In the genomic region with DNA sequence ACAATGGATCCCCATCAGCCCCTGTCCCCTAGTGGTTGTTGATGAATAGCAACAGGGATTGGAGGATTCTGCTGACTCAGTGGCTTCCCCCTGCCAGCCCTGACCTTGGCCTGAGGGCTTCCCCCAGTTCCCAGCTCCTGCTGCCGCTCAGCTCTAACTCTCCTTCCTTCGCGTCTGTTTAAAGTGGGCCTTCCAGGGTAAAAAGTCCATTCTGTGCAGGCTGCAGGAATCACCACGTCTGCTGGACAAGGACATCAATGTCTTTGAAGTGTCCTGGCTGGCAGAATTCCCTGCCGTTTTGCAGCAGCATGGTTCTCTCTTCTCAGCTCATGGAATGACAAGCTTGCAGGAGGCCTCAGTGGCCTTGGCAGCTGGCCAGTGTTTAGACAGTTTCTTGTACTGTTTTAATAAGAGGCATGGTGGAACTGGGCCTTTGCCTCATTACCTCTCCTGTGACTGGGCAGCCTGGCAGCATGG, we compare ENCODE assay signal across 9 cellular contexts.
DNase-seq lines count a peak whose midpoint lies in the region; ATAC-seq, FAIRE-seq and TF ChIP-seq lines count a peak whose summit lies in the region.
"Had no signal": no experiment of that assay in that cellular context is flagged by ENCODE, and none has a peak within 500 bp of the region (broad histone marks: within the 10 kb centered on the region; RNA-seq: fewer than 3 reads in every experiment).

No MANE protein-coding gene starts in this region.

- H3K18ac ChIP-seq in neuronal stem cell (ENCODE audit: low read length), result no peak overlapping the region

- no peak overlapping the region for H4K8ac ChIP-seq in neuronal stem cell (ENCODE audit: low read depth, low read length)

- H3K4me2 ChIP-seq in neuronal stem cell (ENCODE audit: insufficient read depth, low read length, poor library complexity, severe bottlenecking), result no peak overlapping the region

- no peak overlapping the region for H2AFZ ChIP-seq in neuronal stem cell (ENCODE audit: low read length)

- H3K9ac ChIP-seq in neuronal stem cell (ENCODE audit: low read depth, low read length, poor library complexity), result no peak overlapping the region

- H3K23ac ChIP-seq in neuronal stem cell (ENCODE audit: low read depth, low read length, poor library complexity), result no peak overlapping the region

- H2BK5ac ChIP-seq in neuronal stem cell (ENCODE audit: low read length), result no peak overlapping the region

- H2BK120ac ChIP-seq in neuronal stem cell (ENCODE audit: low read depth, low read length), result no peak overlapping the region

- no peak overlapping the region for H2AK5ac ChIP-seq in neuronal stem cell (ENCODE audit: low read depth, low read length)

- no peak overlapping the region for H4K91ac ChIP-seq in neuronal stem cell (ENCODE audit: low read depth, low read length, poor library complexity)

- FAIRE-seq in urothelium cell line (lab: Jason Lieb, UNC), result no peak

- WGBS in neuronal stem cell (ENCODE audit: extremely low coverage in 2 of 2, insufficient read length in 2 of 2, insufficient replicate concordance in 1 of 2), 2 donors, result no CpG with 5 or more reads among the region's 5 CpGs

- intact Hi-C loops in left cardiac atrium (cut with DNase I), result no loop called here

- no peak overlapping the region for H2BK15ac ChIP-seq in neuronal stem cell (ENCODE audit: low read length)

- peak; percentile 31 to 52 for DNase-seq in SHP77 (lab: John Stamatoyannopoulos, UW)
- DNase-seq in SHP77 treated with DMSO at 0.1 percent for 48 hours (lab: John Stamatoyannopoulos, UW), result no peak
- peak; percentile 24 for DNase-seq in left cardiac atrium
- peak; percentile 21 for DNase-seq in urothelium cell line (ENCODE audit: low spot score)
- no peak for DNase-seq in NCI-H2171 treated with DMSO at 0.1 percent for 48 hours (lab: John Stamatoyannopoulos, UW)
- DNase-seq in neuronal stem cell (ENCODE audit: low spot score), result no peak
- DNase-seq: occipital lobe had no signal

- H2BK12ac ChIP-seq in neuronal stem cell (ENCODE audit: low read length), result no peak overlapping the region

- no peaks in the 10 kb centered on the region for H3K79me1 ChIP-seq in neuronal stem cell (ENCODE audit: low read depth, low read length)

- H3K36me3 ChIP-seq in neuronal stem cell (replicated peaks in 1 of 2; ENCODE audit: control insufficient read depth in 2 of 2, insufficient read depth in 2 of 2, low read length in 2 of 2), result peaks cover 0 to 1% of the 10 kb centered on the region in 2 donors

- no peak overlapping the region for H3K14ac ChIP-seq in neuronal stem cell (ENCODE audit: low read length)

- no peak overlapping the region for H3K4ac ChIP-seq in neuronal stem cell (ENCODE audit: low read length)

- ATAC-seq in SK-N-SH treated with all-trans-retinoic acid at 6 μM for 48 hours, result peak; percentile 80
- peak; percentile 40 to 63 for ATAC-seq in left cardiac atrium
- ATAC-seq in GM19328 (IDR thresholded peaks at IDR 0.05; ENCODE audit: unreplicated experiment), result no peak

- H3K27ac ChIP-seq in neuronal stem cell (replicated peaks; ENCODE audit: low read length), result no peak overlapping the region

- peaks cover 0 to 8% of the 10 kb centered on the region in 2 donors for H3K9me3 ChIP-seq in neuronal stem cell (replicated peaks in 1 of 2; ENCODE audit: control insufficient read depth in 2 of 2, insufficient read depth in 1 of 2, low read depth in 1 of 2, low read length in 2 of 2)

- peaks cover 2 to 3% of the 10 kb centered on the region in 2 donors for H3K4me1 ChIP-seq in neuronal stem cell (ENCODE audit: control insufficient read depth in 2 of 2, insufficient read depth in 1 of 2, low read depth in 1 of 2, low read length in 2 of 2)

- H3K27me3 ChIP-seq in neuronal stem cell (ENCODE audit: control insufficient read depth in 3 of 3, insufficient read depth in 3 of 3, low read depth in 1 of 3, low read length in 3 of 3), result peaks cover 0 to 26% (median 0%) of the 10 kb centered on the region in 3 experiments

- no peak overlapping the region for H3K4me3 ChIP-seq in neuronal stem cell (ENCODE audit: low read length in 2 of 2)

TF ChIP-seq in SK-N-SH treated with all-trans-retinoic acid at 6 μM for 48 hours, 23 proteins besides CTCF, POLR2A, EP300 and RAD21:
- no peak for TF ChIP-seq ZNF70 (CRISPR knock-in tag; IDR thresholded peaks at IDR 0.05)
- TF ChIP-seq, protein P1, sequence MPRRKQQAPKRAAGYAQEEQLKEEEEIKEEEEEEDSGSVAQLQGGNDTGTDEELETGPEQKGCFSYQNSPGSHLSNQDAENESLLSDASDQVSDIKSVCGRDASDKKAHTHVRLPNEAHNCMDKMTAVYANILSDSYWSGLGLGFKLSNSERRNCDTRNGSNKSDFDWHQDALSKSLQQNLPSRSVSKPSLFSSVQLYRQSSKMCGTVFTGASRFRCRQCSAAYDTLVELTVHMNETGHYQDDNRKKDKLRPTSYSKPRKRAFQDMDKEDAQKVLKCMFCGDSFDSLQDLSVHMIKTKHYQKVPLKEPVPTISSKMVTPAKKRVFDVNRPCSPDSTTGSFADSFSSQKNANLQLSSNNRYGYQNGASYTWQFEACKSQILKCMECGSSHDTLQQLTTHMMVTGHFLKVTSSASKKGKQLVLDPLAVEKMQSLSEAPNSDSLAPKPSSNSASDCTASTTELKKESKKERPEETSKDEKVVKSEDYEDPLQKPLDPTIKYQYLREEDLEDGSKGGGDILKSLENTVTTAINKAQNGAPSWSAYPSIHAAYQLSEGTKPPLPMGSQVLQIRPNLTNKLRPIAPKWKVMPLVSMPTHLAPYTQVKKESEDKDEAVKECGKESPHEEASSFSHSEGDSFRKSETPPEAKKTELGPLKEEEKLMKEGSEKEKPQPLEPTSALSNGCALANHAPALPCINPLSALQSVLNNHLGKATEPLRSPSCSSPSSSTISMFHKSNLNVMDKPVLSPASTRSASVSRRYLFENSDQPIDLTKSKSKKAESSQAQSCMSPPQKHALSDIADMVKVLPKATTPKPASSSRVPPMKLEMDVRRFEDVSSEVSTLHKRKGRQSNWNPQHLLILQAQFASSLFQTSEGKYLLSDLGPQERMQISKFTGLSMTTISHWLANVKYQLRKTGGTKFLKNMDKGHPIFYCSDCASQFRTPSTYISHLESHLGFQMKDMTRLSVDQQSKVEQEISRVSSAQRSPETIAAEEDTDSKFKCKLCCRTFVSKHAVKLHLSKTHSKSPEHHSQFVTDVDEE (CRISPR knock-in tag; IDR thresholded peaks at IDR 0.05), result no peak

Comparison
In these comparisons a context has a peak if more than half of its experiments do, and no peak if none do; other contexts are left out.
1. DNase-seq: peak in SHP77 (2 of 2), left cardiac atrium (single experiment) and urothelium cell line (single experiment); none in SHP77 treated with DMSO at 0.1 percent for 48 hours (single experiment), NCI-H2171 treated with DMSO at 0.1 percent for 48 hours (single experiment) and neuronal stem cell (single experiment).